1 cellular context compared by ENCODE assay signal in the genomic region with DNA sequence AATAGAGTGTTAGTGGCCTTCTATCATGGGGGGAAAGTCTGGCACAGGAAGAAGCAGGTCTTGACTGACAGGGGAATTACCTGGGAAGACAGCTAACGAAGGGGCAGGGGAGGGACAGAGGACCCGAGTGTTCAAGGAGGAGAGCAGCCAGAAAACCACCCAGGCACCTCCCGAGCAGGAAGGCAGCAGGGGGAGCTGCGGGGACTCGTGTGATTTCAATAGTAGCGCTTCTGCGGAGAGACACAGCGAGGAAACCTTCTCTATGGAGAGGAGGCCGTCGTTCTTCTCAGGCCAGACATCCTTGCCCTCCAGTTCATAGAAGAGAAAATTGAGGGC.
TF ChIP-seq lines count a peak whose summit lies in the region.

No MANE protein-coding gene starts in this region.

TF ChIP-seq in GM23338, 12 proteins besides CTCF, POLR2A, EP300 and RAD21 (continued from another document):
- TF ChIP-seq, protein P1, sequence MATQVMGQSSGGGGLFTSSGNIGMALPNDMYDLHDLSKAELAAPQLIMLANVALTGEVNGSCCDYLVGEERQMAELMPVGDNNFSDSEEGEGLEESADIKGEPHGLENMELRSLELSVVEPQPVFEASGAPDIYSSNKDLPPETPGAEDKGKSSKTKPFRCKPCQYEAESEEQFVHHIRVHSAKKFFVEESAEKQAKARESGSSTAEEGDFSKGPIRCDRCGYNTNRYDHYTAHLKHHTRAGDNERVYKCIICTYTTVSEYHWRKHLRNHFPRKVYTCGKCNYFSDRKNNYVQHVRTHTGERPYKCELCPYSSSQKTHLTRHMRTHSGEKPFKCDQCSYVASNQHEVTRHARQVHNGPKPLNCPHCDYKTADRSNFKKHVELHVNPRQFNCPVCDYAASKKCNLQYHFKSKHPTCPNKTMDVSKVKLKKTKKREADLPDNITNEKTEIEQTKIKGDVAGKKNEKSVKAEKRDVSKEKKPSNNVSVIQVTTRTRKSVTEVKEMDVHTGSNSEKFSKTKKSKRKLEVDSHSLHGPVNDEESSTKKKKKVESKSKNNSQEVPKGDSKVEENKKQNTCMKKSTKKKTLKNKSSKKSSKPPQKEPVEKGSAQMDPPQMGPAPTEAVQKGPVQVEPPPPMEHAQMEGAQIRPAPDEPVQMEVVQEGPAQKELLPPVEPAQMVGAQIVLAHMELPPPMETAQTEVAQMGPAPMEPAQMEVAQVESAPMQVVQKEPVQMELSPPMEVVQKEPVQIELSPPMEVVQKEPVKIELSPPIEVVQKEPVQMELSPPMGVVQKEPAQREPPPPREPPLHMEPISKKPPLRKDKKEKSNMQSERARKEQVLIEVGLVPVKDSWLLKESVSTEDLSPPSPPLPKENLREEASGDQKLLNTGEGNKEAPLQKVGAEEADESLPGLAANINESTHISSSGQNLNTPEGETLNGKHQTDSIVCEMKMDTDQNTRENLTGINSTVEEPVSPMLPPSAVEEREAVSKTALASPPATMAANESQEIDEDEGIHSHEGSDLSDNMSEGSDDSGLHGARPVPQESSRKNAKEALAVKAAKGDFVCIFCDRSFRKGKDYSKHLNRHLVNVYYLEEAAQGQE (IDR thresholded peaks at IDR 0.05; ENCODE audit: unreplicated experiment) = no peak
- TF ChIP-seq ZNF114 (CRISPR knock-in tag; IDR thresholded peaks at IDR 0.05) (no peak), JUNB (IDR thresholded peaks at IDR 0.05; ENCODE audit: unreplicated experiment) (no peak), CREB1 (CRISPR knock-in tag; IDR thresholded peaks at IDR 0.05; ENCODE audit: low read depth) (no peak), ZNF462 (CRISPR knock-in tag; IDR thresholded peaks at IDR 0.05) (no peak), POLR2AphosphoS5 (IDR thresholded peaks at IDR 0.05; ENCODE audit: low read depth) (no peak), EZH2 (IDR thresholded peaks at IDR 0.05; ENCODE audit: low read depth, unreplicated experiment) (no peak), EZH2phosphoT487 (IDR thresholded peaks at IDR 0.05; ENCODE audit: unreplicated experiment) (no peak)
- TF ChIP-seq, protein P2, sequence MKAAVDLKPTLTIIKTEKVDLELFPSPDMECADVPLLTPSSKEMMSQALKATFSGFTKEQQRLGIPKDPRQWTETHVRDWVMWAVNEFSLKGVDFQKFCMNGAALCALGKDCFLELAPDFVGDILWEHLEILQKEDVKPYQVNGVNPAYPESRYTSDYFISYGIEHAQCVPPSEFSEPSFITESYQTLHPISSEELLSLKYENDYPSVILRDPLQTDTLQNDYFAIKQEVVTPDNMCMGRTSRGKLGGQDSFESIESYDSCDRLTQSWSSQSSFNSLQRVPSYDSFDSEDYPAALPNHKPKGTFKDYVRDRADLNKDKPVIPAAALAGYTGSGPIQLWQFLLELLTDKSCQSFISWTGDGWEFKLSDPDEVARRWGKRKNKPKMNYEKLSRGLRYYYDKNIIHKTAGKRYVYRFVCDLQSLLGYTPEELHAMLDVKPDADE (IDR thresholded peaks at IDR 0.05) = no peak
